In the genomic region with DNA sequence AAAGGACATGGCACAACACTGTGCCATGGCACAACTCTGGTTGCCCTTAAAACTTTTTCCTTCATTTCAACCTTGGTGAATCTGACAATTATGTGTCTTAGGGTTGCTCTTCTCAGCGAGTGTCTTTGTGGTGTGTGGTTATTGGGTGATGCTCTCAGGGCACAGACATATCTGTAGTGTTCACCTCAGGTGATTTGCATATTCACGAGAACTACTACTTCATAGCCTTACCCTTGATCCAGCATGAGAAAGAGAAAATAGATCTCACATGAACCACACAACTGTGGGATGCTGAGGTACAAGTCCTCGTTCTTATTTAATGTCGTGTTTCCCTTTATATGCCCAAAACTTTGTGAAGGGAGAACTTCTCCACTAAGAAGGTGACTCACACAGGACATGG, we compare ENCODE assay signal across 8 cellular contexts.
DNase-seq lines count a peak whose midpoint lies in the region; ATAC-seq, FAIRE-seq and TF ChIP-seq lines count a peak whose summit lies in the region.
"Not testable (repeated sequence)": the region's sequence is repeated elsewhere in the genome, so short reads cannot be mapped to it uniquely, and the experiment has no call there.

No MANE protein-coding gene starts in this region.

- H3K36me3 ChIP-seq in CD8-positive, alpha-beta memory T cell (ENCODE audit: insufficient read depth, low read length); bronchial epithelial cell (ENCODE audit: control insufficient read depth, insufficient read depth, low read length): not testable (repeated sequence)

- H3K9me3 ChIP-seq in CD8-positive, alpha-beta memory T cell (ENCODE audit: low read length), result not testable (repeated sequence)

- H3K27ac ChIP-seq in CD8-positive, alpha-beta memory T cell (ENCODE audit: low read depth, low read length), result not testable (repeated sequence)

- not testable (repeated sequence) for TF ChIP-seq CTCF in bronchial epithelial cell (IDR thresholded peaks at IDR 0.05; ENCODE audit: insufficient read depth, low read length, severe bottlenecking); natural killer cell (IDR thresholded peaks at IDR 0.05)

- peaks cover 51 to 73% (median 59%) of the 10 kb centered on the region in 3 donors for H3K4me1 Mint-ChIP-seq in CD8-positive, alpha-beta memory T cell
- H3K4me1 Mint-ChIP-seq in activated CD8-positive, alpha-beta memory T cell treated with anti-CD3 and anti-CD28 coated beads, Interleukin-2, amount 10 ng/mL, durations not matched to agents 7 days and 5 days, result peaks cover 54% of the 10 kb centered on the region
- peaks cover 36 to 49% of the 10 kb centered on the region in 2 donors for H3K4me1 Mint-ChIP-seq in natural killer cell

- peaks cover 2 to 16% of the 10 kb centered on the region in 2 donors for H3K27me3 Mint-ChIP-seq in CD8-positive, alpha-beta memory T cell
- H3K27me3 Mint-ChIP-seq in activated CD8-positive, alpha-beta memory T cell treated with anti-CD3 and anti-CD28 coated beads, Interleukin-2, amount 10 ng/mL, durations not matched to agents 7 days and 5 days, result peaks cover 58% of the 10 kb centered on the region
- H3K27me3 Mint-ChIP-seq in natural killer cell (ENCODE audit: low read depth in 2 of 2), result peaks cover 37 to 61% of the 10 kb centered on the region in 2 donors

- H3K4me3 Mint-ChIP-seq in CD8-positive, alpha-beta memory T cell, result peak overlapping the region; percentile 0 to 67 (median 14)
- peak overlapping the region; percentile 16 for H3K4me3 Mint-ChIP-seq in activated CD8-positive, alpha-beta memory T cell treated with anti-CD3 and anti-CD28 coated beads, Interleukin-2, amount 10 ng/mL, durations not matched to agents 7 days and 5 days
- peak overlapping the region; percentile 2 for H3K4me3 Mint-ChIP-seq in natural killer cell

- peak; percentile 51 for ATAC-seq in GM18909 (IDR thresholded peaks at IDR 0.05; ENCODE audit: poor library complexity, unreplicated experiment)
- ATAC-seq in activated CD8-positive, alpha-beta memory T cell treated with anti-CD3 and anti-CD28 coated beads, Interleukin-2, amount 10 ng/mL, durations not matched to agents 7 days and 5 days, result peak; percentile 94
- peak; percentile 81 to 91 (median 85) for ATAC-seq in natural killer cell

- H3K27ac Mint-ChIP-seq in CD8-positive, alpha-beta memory T cell, result peak overlapping the region; percentile 4 to 93 (median 36)
- peak overlapping the region; percentile 39 for H3K27ac Mint-ChIP-seq in activated CD8-positive, alpha-beta memory T cell treated with anti-CD3 and anti-CD28 coated beads, Interleukin-2, amount 10 ng/mL, durations not matched to agents 7 days and 5 days
- peak overlapping the region; percentile 7 to 57 for H3K27ac Mint-ChIP-seq in natural killer cell

- CTCF ChIA-PET in CD8-positive, alpha-beta memory T cell (lab: Charles Lee); activated CD8-positive, alpha-beta memory T cell treated with anti-CD3 and anti-CD28 coated beads, Interleukin-2, amount 10 ng/mL, durations not matched to agents 7 days and 5 days (lab: Charles Lee): not testable (repeated sequence)

- not testable (repeated sequence) for H3K4me3 ChIP-seq in CD8-positive, alpha-beta memory T cell (ENCODE audit: low read length); bronchial epithelial cell (ENCODE audit: low read depth, low read length)

- intact Hi-C loops in natural killer cell (cut with micrococcal nuclease), result not testable (repeated sequence)

- peaks cover 50% of the 10 kb centered on the region for H3K4me1 ChIP-seq in CD8-positive, alpha-beta memory T cell (ENCODE audit: insufficient read depth, low read length)

- POLR2A ChIA-PET in CD8-positive, alpha-beta memory T cell (lab: Charles Lee), result not testable (repeated sequence)

- H3K27me3 ChIP-seq in CD8-positive, alpha-beta memory T cell (ENCODE audit: insufficient read depth, low read length, poor library complexity, severe bottlenecking); bronchial epithelial cell (ENCODE audit: control insufficient read depth, insufficient read depth, low read length): not testable (repeated sequence)

- DNase-seq in CD8-positive, alpha-beta memory T cell, result peak; percentile 20 to 78 (median 61)
- DNase-seq in T-helper 22 cell (ENCODE audit: low read depth), result peak; percentile 11
- DNase-seq in activated CD8-positive, alpha-beta memory T cell treated with anti-CD3 and anti-CD28 coated beads, Interleukin-2, amount 10 ng/mL, durations not matched to agents 7 days and 5 days, result peak; percentile 84
- DNase-seq in activated gamma-delta T cell treated with anti-CD3 and anti-CD28 coated beads, Interleukin-2, amount 50 U/mL, for 16 hours (ENCODE audit: low read depth), result peak; percentile 25
- DNase-seq in bronchial epithelial cell (ENCODE audit: low read depth); natural killer cell: not testable (repeated sequence)
- DNase-seq in stimulated activated naive CD4-positive, alpha-beta T cell treated with Interleukin-2 at 50 U/mL for 16 hours (lab: John Stamatoyannopoulos, UW), result peak; percentile 31

- not testable (repeated sequence) for H3K36me3 Mint-ChIP-seq in CD8-positive, alpha-beta memory T cell; activated CD8-positive, alpha-beta memory T cell treated with anti-CD3 and anti-CD28 coated beads, Interleukin-2, amount 10 ng/mL, durations not matched to agents 7 days and 5 days; natural killer cell

- FAIRE-seq in bronchial epithelial cell (lab: Jason Lieb, UNC), result peak; percentile 86

- H3K9me3 Mint-ChIP-seq in CD8-positive, alpha-beta memory T cell; activated CD8-positive, alpha-beta memory T cell treated with anti-CD3 and anti-CD28 coated beads, Interleukin-2, amount 10 ng/mL, durations not matched to agents 7 days and 5 days (ENCODE audit: low read depth); natural killer cell: not testable (repeated sequence)
